10 cellular contexts compared by ENCODE assay signal in the genomic region with DNA sequence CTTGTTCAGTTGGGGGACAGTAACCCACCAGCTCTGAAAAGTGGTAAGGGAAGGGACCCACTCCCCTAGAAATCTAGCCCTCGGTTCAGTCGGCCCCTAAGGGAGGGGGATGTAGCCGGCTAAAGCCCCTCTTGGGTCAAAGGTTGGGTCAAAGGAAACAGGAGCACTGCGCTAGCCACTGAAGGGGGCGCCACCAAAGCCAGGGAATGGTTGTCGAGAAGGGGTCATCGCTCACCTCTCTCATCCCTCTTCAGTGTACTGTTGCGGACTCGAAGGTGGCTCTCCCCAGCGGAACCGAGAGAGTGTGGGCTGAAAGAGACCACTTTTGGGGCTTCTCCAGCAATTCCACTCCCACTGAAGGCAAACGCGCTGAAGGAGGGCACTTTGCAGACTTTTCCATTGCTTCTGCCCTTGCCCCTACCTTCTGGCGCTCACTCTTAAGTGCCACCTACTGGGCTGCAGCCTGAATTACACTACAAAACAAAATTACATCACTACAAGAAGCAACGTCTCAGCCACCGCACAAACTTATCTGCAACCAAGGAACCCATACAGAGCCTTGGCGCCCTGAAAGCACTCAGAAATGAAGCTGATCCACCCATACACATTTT.
DNase-seq lines count a peak whose midpoint lies in the region; ATAC-seq and TF ChIP-seq lines count a peak whose summit lies in the region.
"Had no signal": no experiment of that assay in that cellular context is flagged by ENCODE, and none has a peak within 500 bp of the region (broad histone marks: within the 10 kb centered on the region; RNA-seq: fewer than 3 reads in every experiment).

No MANE protein-coding gene starts in this region.

- ATAC-seq in GM18511 (IDR thresholded peaks at IDR 0.05; ENCODE audit: unreplicated experiment) = peak; percentile 68
- ATAC-seq in GM21737 (IDR thresholded peaks at IDR 0.05; ENCODE audit: unreplicated experiment) = no peak
- ATAC-seq: activated CD8-positive, alpha-beta memory T cell treated with anti-CD3 and anti-CD28 coated beads, Interleukin-2, amount 10 ng/mL, durations not matched to agents 7 days and 5 days; mucosa of descending colon had no signal

- no peaks in the 10 kb centered on the region for H3K36me3 ChIP-seq in BE2C

- DNase-seq in BE2C (peak; percentile 14), NB4 (ENCODE audit: low read depth) (peak; percentile 35), fibroblast of villous mesenchyme (ENCODE audit: low read depth) (peak; percentile 37), glomerular visceral epithelial cell (ENCODE audit: extremely low spot score) (no peak), DMS79 (lab: John Stamatoyannopoulos, UW) (no peak), foreskin melanocyte (no peak)
- DNase-seq: activated CD8-positive, alpha-beta memory T cell treated with anti-CD3 and anti-CD28 coated beads, Interleukin-2, amount 10 ng/mL, durations not matched to agents 7 days and 5 days had no signal

- H3K9me3 ChIP-seq in BE2C = 0 out of 2 replicates have a peak, but pooled peaks cover 2% of the 10 kb centered on the region
- H3K9me3 ChIP-seq: mucosa of descending colon had no signal

- H3K4me1 ChIP-seq in BE2C = no peaks in the 10 kb centered on the region

- H3K4me3 ChIP-seq in BE2C (ENCODE audit: low read depth, low read length) = no peak overlapping the region
- H3K4me3 ChIP-seq in NB4 (ENCODE audit: low read depth, low read length) = no peak overlapping the region
- no peak overlapping the region for H3K4me3 ChIP-seq in fibroblast of villous mesenchyme (ENCODE audit: low read depth, low read length)
- H3K4me3 ChIP-seq: mucosa of descending colon had no signal

- no peaks in the 10 kb centered on the region for H3K27me3 ChIP-seq in BE2C

- TF ChIP-seq CTCF in BE2C (IDR thresholded peaks at IDR 0.05; ENCODE audit: low read depth, low read length) (peak; percentile 65), NB4 (IDR thresholded peaks at IDR 0.05; ENCODE audit: low read depth, low read length) (peak; percentile 50), fibroblast of villous mesenchyme (IDR thresholded peaks at IDR 0.05; ENCODE audit: insufficient read depth, low read depth, low read length) (peak; percentile 75)

- no peak for TF ChIP-seq POLR2A in NB4 (IDR thresholded peaks at IDR 0.05; ENCODE audit: extremely low read depth, insufficient read length)

Comparison
In these comparisons a context has a peak if more than half of its experiments do, and no peak if none do; other contexts are left out.
1. DNase-seq: peak in BE2C (single experiment), NB4 (single experiment) and fibroblast of villous mesenchyme (single experiment); none in glomerular visceral epithelial cell (single experiment), DMS79 (single experiment) and foreskin melanocyte (single experiment).
2. Peak in every context shown above with its lines, with median percentiles within 50 percentile points of each other: CTCF ChIP-seq.